Comparison of ENCODE assay signal across 8 cellular contexts in the genomic region with DNA sequence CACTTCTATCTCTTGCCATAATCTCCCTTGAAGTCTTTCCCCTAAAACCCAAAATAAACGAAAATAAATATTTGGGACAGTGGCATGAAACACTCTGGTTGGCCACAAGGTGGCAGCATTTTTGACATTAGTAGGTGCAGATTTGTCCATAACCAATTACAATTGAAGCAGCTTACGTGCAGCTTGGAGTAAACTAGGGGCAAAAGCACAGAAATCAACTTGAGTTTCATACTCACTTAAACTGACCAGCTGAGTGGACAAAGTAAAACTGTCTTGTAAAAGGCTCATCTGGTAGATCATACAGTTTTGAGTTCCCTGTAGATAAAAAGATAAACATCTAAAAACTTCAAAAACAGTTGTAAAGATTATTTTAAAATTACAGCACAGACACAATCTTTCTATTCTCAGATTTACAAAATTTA. TPM values are rescaled to one million over a fixed set of nuclear protein-coding genes. Genes with fewer than 3 reads are reported as not detected.
A peak's percentile ranks its signal among the peaks of the same experiment; 100 is the strongest.
DNase-seq lines count a peak whose midpoint lies in the region; ATAC-seq and TF ChIP-seq lines count a peak whose summit lies in the region.

No MANE protein-coding gene starts in this region.

- no peak overlapping the region for H3K27ac Mint-ChIP-seq in activated B cell treated with CpG ODN at 0.5 μM for 24 hours
- no peak overlapping the region for H3K27ac Mint-ChIP-seq in endothelial cell (ENCODE audit: unreplicated experiment)

- peaks cover 44 to 96% (median 71%) of the 10 kb centered on the region in 4 donors for H3K36me3 ChIP-seq in upper lobe of left lung

- H3K4me1 Mint-ChIP-seq in activated B cell treated with CpG ODN at 0.5 μM for 24 hours (peaks cover 3% of the 10 kb centered on the region), endothelial cell (ENCODE audit: unreplicated experiment) (peaks cover 5% of the 10 kb centered on the region)

- no peak overlapping the region for H3K4me3 ChIP-seq in upper lobe of left lung

- no peaks in the 10 kb centered on the region for H3K9me3 ChIP-seq in upper lobe of left lung

- no peak for TF ChIP-seq EP300 in upper lobe of left lung (IDR thresholded peaks at IDR 0.05)

- ATAC-seq in activated B cell treated with CpG ODN at 0.5 μM for 24 hours (ENCODE audit: low read depth), result peak; percentile 50
- ATAC-seq in upper lobe of left lung (ENCODE audit: low FRiP score in 2 of 2), result peak in 1 of 2 donors; percentile 69
- ATAC-seq in GM18868 (IDR thresholded peaks at IDR 0.05; ENCODE audit: unreplicated experiment), result no peak

- DNase-seq in AG20443 (ENCODE audit: low spot score), result peak; percentile 73
- peak; percentile 38 for DNase-seq in GM19240 (ENCODE audit: insufficient read length, low spot score)
- DNase-seq in NCI-H2227 (lab: John Stamatoyannopoulos, UW; ENCODE audit: unreplicated experiment), result peak; percentile 93
- no peak for DNase-seq in activated B cell treated with CpG ODN at 0.5 μM for 24 hours
- DNase-seq in endothelial cell (ENCODE audit: low spot score), result peak; percentile 49
- peak; percentile 58 for DNase-seq in myocyte (ENCODE audit: low read depth)
- DNase-seq in upper lobe of left lung, result peak in 1 of 2 donors; percentile 35

- H3K4me3 Mint-ChIP-seq in activated B cell treated with CpG ODN at 0.5 μM for 24 hours, result no peak overlapping the region
- no peak overlapping the region for H3K4me3 Mint-ChIP-seq in endothelial cell (ENCODE audit: unreplicated experiment)

- POLR2A ChIA-PET in activated B cell treated with CpG ODN at 0.5 μM for 24 hours (lab: Charles Lee), result no interaction called here

- no peaks in the 10 kb centered on the region for H3K27me3 ChIP-seq in upper lobe of left lung

- CTCF ChIA-PET in activated B cell treated with CpG ODN at 0.5 μM for 24 hours (lab: Charles Lee), result interaction anchor here (0.6 to 0.8 kb wide), 2 partner anchors 16 to 83 kb away, joined by 3 to 4 read pairs; no protein-coding TSS in a partner anchor

- H3K27me3 Mint-ChIP-seq in activated B cell treated with CpG ODN at 0.5 μM for 24 hours (no peaks in the 10 kb centered on the region), endothelial cell (ENCODE audit: unreplicated experiment) (peaks cover 4% of the 10 kb centered on the region)

- TF ChIP-seq POLR2A in upper lobe of left lung (IDR thresholded peaks at IDR 0.05), result no peak

- 7 to 10% methylated on average over 2 of the region's 2 CpGs for WGBS in upper lobe of left lung, 2 donors

- no peaks in the 10 kb centered on the region for H3K4me1 ChIP-seq in upper lobe of left lung

- peaks cover 79% of the 10 kb centered on the region for H3K36me3 Mint-ChIP-seq in activated B cell treated with CpG ODN at 0.5 μM for 24 hours (ENCODE audit: low read depth)
- H3K36me3 Mint-ChIP-seq in endothelial cell (ENCODE audit: low read depth, unreplicated experiment), result peaks cover 15% of the 10 kb centered on the region

- no peak overlapping the region for H3K27ac ChIP-seq in upper lobe of left lung

- no peaks in the 10 kb centered on the region for H3K9me3 Mint-ChIP-seq in activated B cell treated with CpG ODN at 0.5 μM for 24 hours
- H3K9me3 Mint-ChIP-seq in endothelial cell (ENCODE audit: unreplicated experiment), result no peaks in the 10 kb centered on the region

- TF ChIP-seq CTCF in activated B cell treated with CpG ODN at 0.5 μM for 24 hours (IDR thresholded peaks at IDR 0.05), result peak; percentile 85
- TF ChIP-seq CTCF in endothelial cell (IDR thresholded peaks at IDR 0.05; ENCODE audit: unreplicated experiment), result peak; percentile 99
- peak; percentile 73 to 85 (median 76) for TF ChIP-seq CTCF in upper lobe of left lung (IDR thresholded peaks at IDR 0.05)

- intact Hi-C loops in activated B cell treated with CpG ODN at 0.5 μM for 24 hours (cut with micrococcal nuclease), result no loop called here

RNA-seq across cellular contexts. Expression of a gene that starts 18.8 kb away (rescaled TPM):
- total RNA-seq in activated B cell treated with CpG ODN at 0.5 μM for 24 hours (58.2 and 64.9 TPM in 2 replicates), endothelial cell (ENCODE audit: unreplicated experiment) (77.1 TPM), myocyte (123 and 146 TPM in 2 replicates), upper lobe of left lung (10 to 100 TPM; 22.2 to 71.8 (median 50.0) TPM)
- 81.6 TPM for polyA plus RNA-seq in myocyte (2012)
